ENCODE assay signal across 1 cellular context in genomic region chr19:1274081-1274851, GRCh38.
TF ChIP-seq lines count a peak whose summit lies in the region.

No MANE protein-coding gene starts in this region.

TF ChIP-seq in K562, 482 proteins besides CTCF, POLR2A, EP300 and RAD21 (continued from another document and continues in another):
- TF ChIP-seq ATF2 (CRISPR knock-in tag; IDR thresholded peaks at IDR 0.05) = no peak
- TF ChIP-seq ARID3B (CRISPR knock-in tag; IDR thresholded peaks at IDR 0.05; ENCODE audit: borderline replicate concordance) = no peak
- TF ChIP-seq SAFB (IDR thresholded peaks at IDR 0.05; ENCODE audit: borderline replicate concordance, low read depth, low read length) = no peak
- no peak for TF ChIP-seq ATF4 (CRISPR knock-in tag; IDR thresholded peaks at IDR 0.05)
- TF ChIP-seq TBP (optimal IDR thresholded peaks at IDR 0.05; ENCODE audit: low read depth, low read length) = peak; percentile 33
- TF ChIP-seq CBX1 (IDR thresholded peaks at IDR 0.05; ENCODE audit: low read depth) = 0 out of 2 replicates have a peak, but pooled peaks have one; percentile 22
- no peak for TF ChIP-seq POU5F1 (IDR thresholded peaks at IDR 0.05; ENCODE audit: borderline replicate concordance, low read depth, low read length, partially characterized antibody)
- TF ChIP-seq ELF1 (tag; IDR thresholded peaks at IDR 0.05) = no peak
- no peak for TF ChIP-seq ZNF561 (CRISPR knock-in tag; conservative IDR thresholded peaks at IDR 0.05)
- TF ChIP-seq TGIF2 (CRISPR knock-in tag; IDR thresholded peaks at IDR 0.05) = no peak
- TF ChIP-seq MTA3 (IDR thresholded peaks at IDR 0.05; ENCODE audit: borderline replicate concordance) = peak; percentile 50; the same call in 1 of the 2 replicates
- TF ChIP-seq KDM2B (CRISPR knock-in tag; IDR thresholded peaks at IDR 0.05) = no peak
- no peak for TF ChIP-seq ZNF699 (CRISPR knock-in tag; IDR thresholded peaks at IDR 0.05; ENCODE audit: insufficient replicate concordance)
- peak; percentile 25 for TF ChIP-seq RBM22 (IDR thresholded peaks at IDR 0.05; ENCODE audit: low read depth, low read length, poor library complexity, severe bottlenecking)
- no peak for TF ChIP-seq ZFP36 (IDR thresholded peaks at IDR 0.05; ENCODE audit: low read depth, low read length, partially characterized antibody)
- TF ChIP-seq ZBTB1 (CRISPR knock-in tag; IDR thresholded peaks at IDR 0.05; ENCODE audit: borderline replicate concordance, low read depth) = no peak
- TF ChIP-seq PREB (CRISPR knock-in tag; IDR thresholded peaks at IDR 0.05) = no peak
- no peak for TF ChIP-seq DLX4 (CRISPR knock-in tag; IDR thresholded peaks at IDR 0.05)
- peak; percentile 10 for TF ChIP-seq MYNN (IDR thresholded peaks at IDR 0.05)
- TF ChIP-seq MYNN (CRISPR knock-in tag; IDR thresholded peaks at IDR 0.05) = no peak
- no peak for TF ChIP-seq ATF3 (IDR thresholded peaks at IDR 0.05)
- no peak for TF ChIP-seq ATF3 (CRISPR knock-in tag; conservative IDR thresholded peaks at IDR 0.05)
- 0 out of 2 replicates have a peak, but pooled peaks have one; percentile 14 for TF ChIP-seq SP1 (CRISPR knock-in tag; IDR thresholded peaks at IDR 0.05)
- TF ChIP-seq RBFOX2 (IDR thresholded peaks at IDR 0.05; ENCODE audit: low read depth, low read length) = peak; percentile 71
- TF ChIP-seq MGA (IDR thresholded peaks at IDR 0.05) = peak; percentile 83
- TF ChIP-seq XRCC5 (IDR thresholded peaks at IDR 0.05; ENCODE audit: low read depth, low read length) = no peak
- TF ChIP-seq STAT6 (CRISPR knock-in tag; IDR thresholded peaks at IDR 0.05) = 0 out of 2 replicates have a peak, but pooled peaks have one; percentile 5
- TF ChIP-seq MYC (IDR thresholded peaks at IDR 0.05; ENCODE audit: low read depth, low read length) = peak; percentile 11; the same call in 1 of the 2 replicates
- no peak for TF ChIP-seq MYC (CRISPR knock-in tag; IDR thresholded peaks at IDR 0.05; ENCODE audit: borderline replicate concordance, low read depth)
- no peak for TF ChIP-seq ZBTB5 (IDR thresholded peaks at IDR 0.05)
- TF ChIP-seq FOXM1 (IDR thresholded peaks at IDR 0.05; ENCODE audit: low read depth) = no peak
- TF ChIP-seq FOXM1 (CRISPR knock-in tag; IDR thresholded peaks at IDR 0.05; ENCODE audit: low read depth) = no peak
- TF ChIP-seq USF2 (CRISPR knock-in tag; IDR thresholded peaks at IDR 0.05) = peak; percentile 15; the same call in 1 of the 2 replicates
- 0 out of 2 replicates have a peak, but pooled peaks have one; percentile 9 for TF ChIP-seq SUPT5H (IDR thresholded peaks at IDR 0.05)
